Comparison of ENCODE assay signal across 20 cellular contexts in the genomic region with DNA sequence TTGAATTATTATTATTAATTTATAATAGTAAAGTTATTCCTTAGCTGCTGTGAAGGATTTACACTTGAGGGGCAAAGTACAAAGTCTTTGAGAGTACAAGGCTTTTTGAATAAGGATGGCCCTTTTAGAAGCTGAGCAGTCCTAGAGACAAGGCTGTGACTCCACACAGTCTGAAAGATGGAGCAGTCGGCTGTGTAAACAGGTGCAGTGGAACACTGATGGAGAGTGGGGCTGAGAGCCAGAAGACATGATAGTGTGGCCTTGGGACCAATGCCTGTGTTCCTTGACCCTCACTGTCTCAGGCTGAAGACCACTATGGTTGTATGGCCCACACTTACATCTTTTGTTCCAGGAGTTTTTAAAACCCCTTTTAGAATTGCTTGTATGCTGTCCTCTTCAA.
"Had no signal": no experiment of that assay in that cellular context is flagged by ENCODE, and none has a peak within 500 bp of the region (broad histone marks: within the 10 kb centered on the region; RNA-seq: fewer than 3 reads in every experiment).

No MANE protein-coding gene starts in this region.

- DNase-seq: esophagus squamous epithelium; foreskin fibroblast; glutamatergic neuron; islet precursor cell; mammary epithelial cell; mucosa of descending colon; naive thymus-derived CD8-positive, alpha-beta T cell; psoas muscle; retina; right lobe of liver; stimulated activated CD4-positive, alpha-beta T cell treated with anti-CD3 and anti-CD28 coated beads, Interleukin-4, amount 100 ng/mL, for 1 hour; stimulated activated CD8-positive, alpha-beta memory T cell treated with anti-CD3 and anti-CD28 coated beads, Interleukin-4, amount 100 ng/mL, for 48 hours; stimulated activated naive CD8-positive, alpha-beta T cell treated with anti-CD3 and anti-CD28 coated beads, Interleukin-15, Interleukin-2, amounts not matched to agents 100 U/mL and 50 U/mL, for 24 hours; tibial artery; upper lobe of left lung; uterus had no signal

- H3K27ac ChIP-seq: esophagus squamous epithelium, gastroesophageal sphincter, neutrophil, psoas muscle, right lobe of liver, tibial artery, upper lobe of left lung, uterus had no signal

- H3K36me3 ChIP-seq: esophagus squamous epithelium, gastroesophageal sphincter, neutrophil, right lobe of liver, tibial artery, upper lobe of left lung, uterus had no signal

- H3K27me3 ChIP-seq: esophagus squamous epithelium, gastroesophageal sphincter, neutrophil, right lobe of liver, tibial artery, upper lobe of left lung, uterus had no signal

- H3K9me3 ChIP-seq: esophagus squamous epithelium, gastroesophageal sphincter, mucosa of descending colon, neutrophil, psoas muscle, right lobe of liver, tibial artery, upper lobe of left lung, uterus had no signal

- H3K4me1 ChIP-seq: esophagus squamous epithelium, gastroesophageal sphincter, psoas muscle, right lobe of liver, tibial artery, upper lobe of left lung, uterus had no signal

- ATAC-seq: gastroesophageal sphincter; left lobe of liver; mucosa of descending colon; naive thymus-derived CD8-positive, alpha-beta T cell; psoas muscle; right lobe of liver; stimulated activated effector memory CD8-positive, alpha-beta T cell treated with anti-CD3 and anti-CD28 coated beads, Interleukin-12 subunit alpha, Interleukin-12 subunit beta, amount 100 ng/mL, for 72 hours; stimulated activated naive CD8-positive, alpha-beta T cell treated with anti-CD3 and anti-CD28 coated beads, Interleukin-15, Interleukin-2, amounts not matched to agents 100 U/mL and 50 U/mL, for 24 hours had no signal

- H3K4me3 ChIP-seq: esophagus squamous epithelium, gastroesophageal sphincter, mucosa of descending colon, psoas muscle, right lobe of liver, tibial artery, upper lobe of left lung, uterus had no signal
